27 cellular contexts compared by ENCODE assay signal in the genomic region with DNA sequence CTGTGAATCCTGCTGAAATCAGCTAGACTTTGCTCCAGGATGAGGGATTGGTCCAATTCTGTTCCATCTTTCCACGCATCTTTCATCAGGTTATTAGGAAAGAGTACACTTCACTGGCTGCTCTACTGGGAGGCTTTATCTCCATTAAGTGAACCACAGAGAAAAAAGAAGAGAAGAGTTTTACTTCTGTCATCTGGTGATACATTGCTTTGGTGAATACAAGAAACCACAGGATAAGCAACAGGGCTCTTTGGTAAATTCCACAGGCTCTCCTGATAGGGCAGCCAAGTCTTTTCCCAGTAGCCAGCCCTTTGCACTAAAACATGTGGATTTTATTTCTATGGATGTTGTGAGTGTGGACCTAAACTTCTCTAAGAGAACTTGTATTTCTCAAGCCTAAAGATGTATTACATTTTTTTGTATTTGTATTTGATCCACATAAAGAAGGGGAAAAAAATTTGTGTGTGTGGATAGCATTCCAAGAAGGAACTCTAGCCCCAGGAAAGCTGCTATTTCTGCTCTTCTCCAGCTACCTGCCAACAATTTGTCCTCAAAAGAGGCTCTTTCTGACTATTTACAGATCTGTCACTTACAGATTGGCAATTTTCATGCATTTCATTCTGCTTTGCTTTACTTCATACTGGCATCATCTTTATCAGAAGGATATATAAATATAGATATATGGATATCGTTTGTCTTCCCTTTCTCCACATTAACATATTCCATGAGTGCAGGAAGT.
DNase-seq lines count a peak whose midpoint lies in the region; ATAC-seq, FAIRE-seq and TF ChIP-seq lines count a peak whose summit lies in the region.
"Had no signal": no experiment of that assay in that cellular context is flagged by ENCODE, and none has a peak within 500 bp of the region (broad histone marks: within the 10 kb centered on the region; RNA-seq: fewer than 3 reads in every experiment).

No MANE protein-coding gene starts in this region.

- SMC1A ChIA-PET in GM12878 (lab: Charles Lee; ENCODE audit: uncharacterized antibody, unreplicated experiment): interaction anchor here (1.2 kb wide), 1 partner anchor 30 kb away, joined by 3 read pairs; no protein-coding TSS in a partner anchor

- H3K4me3 ChIP-seq in AG10803 (ENCODE audit: low read length) (no peak overlapping the region), IMR-90 (ENCODE audit: insufficient read depth, low read depth, low read length) (no peak overlapping the region), GM12878 (no peak overlapping the region)
- H3K4me3 ChIP-seq: sigmoid colon, thyroid gland had no signal

- no peak for TF ChIP-seq POLR2A in IMR-90 (IDR thresholded peaks at IDR 0.05; ENCODE audit: low read depth, low read length)
- TF ChIP-seq POLR2A in GM12878 (IDR thresholded peaks at IDR 0.05; ENCODE audit: low read depth, low read length): no peak

- H2BK20ac ChIP-seq in IMR-90 (ENCODE audit: low read depth, low read length): no peak overlapping the region

- CTCF ChIA-PET in IMR-90 (lab: Yijun Ruan, JAX): interaction anchor here (0.8 kb wide), 1 partner anchor 232 kb away, joined by 3 read pairs; no protein-coding TSS in a partner anchor
- CTCF ChIA-PET in GM12878 (lab: Yijun Ruan, JAX): interaction anchor here (2.8 kb wide), 1 partner anchor 40 kb away, joined by 10 read pairs; no protein-coding TSS in a partner anchor

- POLR2A ChIA-PET in IMR-90 (lab: Charles Lee; ENCODE audit: unreplicated experiment): no interaction called here
- POLR2A ChIA-PET in GM12878 (lab: Charles Lee): no interaction called here

- TF ChIP-seq RAD21 in IMR-90 (IDR thresholded peaks at IDR 0.05; ENCODE audit: low read length) (no peak), GM12878 (IDR thresholded peaks at IDR 0.05; ENCODE audit: insufficient read depth, low read depth, low read length) (no peak)

- DNase-seq in AG10803 (ENCODE audit: low read depth) (peak; percentile 96), IMR-90 (peak; percentile 68), GM12878 (ENCODE audit: low read depth, low spot score) (no peak), kidney glomerular epithelial cell (lab: John Stamatoyannopoulos, UW) (peak; percentile 8), NCI-H82 treated with DMSO at 0.1 percent for 48 hours (lab: John Stamatoyannopoulos, UW; ENCODE audit: unreplicated experiment) (no peak)
- DNase-seq: activated CD4-positive, alpha-beta T cell treated with anti-CD3 and anti-CD28 coated beads, Interleukin-2, amount 50 U/mL, for 4 hours; activated T-cell treated with anti-CD3 and anti-CD28 coated beads for 4 hours; AML-193; DND-41; effector memory CD8-positive, alpha-beta T cell; foreskin keratinocyte; hypothalamus; Karpas-422; naive thymus-derived CD4-positive, alpha-beta T cell; NCI-H1105; NCI-H2107; NCI-H526; SIG-M5; sigmoid colon; stimulated activated naive CD4-positive, alpha-beta T cell; thyroid gland; WERI-Rb-1 had no signal

- no peak overlapping the region for H4K91ac ChIP-seq in IMR-90 (ENCODE audit: insufficient read depth, low read depth, low read length)

- no peak for TF ChIP-seq EP300 in GM12878 (IDR thresholded peaks at IDR 0.05; ENCODE audit: borderline replicate concordance in 1 of 2, control insufficient read depth in 1 of 2, low read depth in 2 of 2, low read length in 2 of 2)

- H3K4ac ChIP-seq in IMR-90 (ENCODE audit: low read depth, low read length): no peak overlapping the region

- H3K36me3 ChIP-seq in IMR-90 (ENCODE audit: control insufficient read depth, insufficient read depth, low read length): no peaks in the 10 kb centered on the region
- no peaks in the 10 kb centered on the region for H3K36me3 ChIP-seq in GM12878 (ENCODE audit: control insufficient read depth in 2 of 2, insufficient read depth in 2 of 2, low read length in 1 of 2)
- H3K36me3 ChIP-seq: sigmoid colon, thyroid gland, WERI-Rb-1 had no signal

- H2BK5ac ChIP-seq in IMR-90 (ENCODE audit: low read depth, low read length, poor library complexity, severe bottlenecking): no peak overlapping the region

- no peak overlapping the region for H2BK120ac ChIP-seq in IMR-90 (ENCODE audit: low read depth, low read length)

- BruUV-seq in IMR-90 (replicated peaks; lab: Mats Ljungman, UMichigan): no TSS peak
- no TSS peak for BruUV-seq in GM12878 (replicated peaks; lab: Mats Ljungman, UMichigan)

- no peak overlapping the region for H2AK9ac ChIP-seq in IMR-90 (replicated peaks; ENCODE audit: low read depth, low read length, poor library complexity)

- H4K5ac ChIP-seq in IMR-90 (ENCODE audit: low read depth, low read length): no peak overlapping the region

- TF ChIP-seq CTCF in AG10803 (conservative IDR thresholded peaks at IDR 0.05; ENCODE audit: low read length) (no peak), IMR-90 (conservative IDR thresholded peaks at IDR 0.05; ENCODE audit: low read depth, low read length) (no peak), GM12878 (IDR thresholded peaks at IDR 0.05 in 2 of 3, conservative IDR thresholded peaks at IDR 0.05 in 1 of 3; ENCODE audit: control insufficient read depth in 2 of 3, extremely low read depth in 1 of 3, insufficient read depth in 1 of 3, low read depth in 3 of 3, low read length in 3 of 3) (no peak)

- H3K4me1 ChIP-seq in IMR-90 (ENCODE audit: control insufficient read depth, insufficient read depth, low read length): no peaks in the 10 kb centered on the region
- H3K4me1 ChIP-seq in GM12878 (ENCODE audit: control insufficient read depth, insufficient read depth, low read length): no peaks in the 10 kb centered on the region; the same call in 1 of the 2 replicates

- no peak overlapping the region; the same call in 1 of the 2 replicates for H3K56ac ChIP-seq in IMR-90 (ENCODE audit: extremely low read depth, insufficient read depth, low read length)

- dilution Hi-C loops in IMR-90 (cut with HindIII; ENCODE audit: low sequenced_read_pairs, unreplicated experiment): no loop called here

- H3K79me1 ChIP-seq in IMR-90 (ENCODE audit: low read depth in 1 of 2, low read length in 2 of 2): no peaks in the 10 kb centered on the region

- no peak overlapping the region for H4K8ac ChIP-seq in IMR-90 (ENCODE audit: low read depth in 2 of 2, low read length in 2 of 2)

- intact Hi-C loops in IMR-90 (cut with micrococcal nuclease) (no loop called here), GM12878 (cut with micrococcal nuclease; ENCODE audit: unreplicated experiment) (no loop called here)

- no peak overlapping the region for H3K9ac ChIP-seq in IMR-90 (ENCODE audit: low read depth, low read length)
- H3K9ac ChIP-seq in GM12878 (ENCODE audit: control insufficient read depth, insufficient read depth, low read length): no peak overlapping the region; the same call in 1 of the 2 replicates

- H2AFZ ChIP-seq in IMR-90 (replicated peaks; ENCODE audit: low read length, poor library complexity) (no peak overlapping the region), GM12878 (ENCODE audit: control insufficient read depth, low read depth, low read length) (no peak overlapping the region)

- H2BK15ac ChIP-seq in IMR-90 (ENCODE audit: low read depth, low read length): no peak overlapping the region

- in situ Hi-C loops in IMR-90 (cut with MboI; ENCODE audit: low sequenced_read_pairs): no loop called here
- in situ Hi-C loops in GM12878 (cut with MboI): no loop called here

- H3K79me2 ChIP-seq in GM12878 (ENCODE audit: control insufficient read depth, insufficient read depth, low read length): no peaks in the 10 kb centered on the region

- no peaks in the 10 kb centered on the region for H3K27me3 ChIP-seq in IMR-90 (ENCODE audit: control insufficient read depth, insufficient read depth, low read length)
- no peaks in the 10 kb centered on the region for H3K27me3 ChIP-seq in GM12878 (replicated peaks in 1 of 2; ENCODE audit: control insufficient read depth in 2 of 2, insufficient read depth in 2 of 2, low read length in 1 of 2)
- H3K27me3 ChIP-seq: foreskin keratinocyte, sigmoid colon, thyroid gland had no signal

- WGBS in IMR-90 (ENCODE audit: extremely low coverage in 2 of 2, insufficient read length in 1 of 2), 2 experiments: no CpG with 5 or more reads among the region's 2 CpGs
- 11% methylated on average over 2 of the region's 2 CpGs for WGBS in GM12878 (ENCODE audit: insufficient coverage, insufficient replicate concordance, low lambda C conversion rate, missing lambda C conversion rate)

- no peak; the same call in 1 of the 2 replicates for ATAC-seq in IMR-90 (ENCODE audit: low read depth)
- no peak for ATAC-seq in GM12878
- no peak for ATAC-seq in GM18870 (IDR thresholded peaks at IDR 0.05; ENCODE audit: unreplicated experiment)
- ATAC-seq in HG03135 (IDR thresholded peaks at IDR 0.05; ENCODE audit: unreplicated experiment): no peak
- ATAC-seq in HG02588 (IDR thresholded peaks at IDR 0.05; ENCODE audit: unreplicated experiment): no peak
- ATAC-seq: effector memory CD8-positive, alpha-beta T cell; foreskin keratinocyte; HCT116; naive thymus-derived CD4-positive, alpha-beta T cell had no signal

- H3K23ac ChIP-seq in IMR-90 (ENCODE audit: low read depth, low read length): no peak overlapping the region

- RAD21 ChIA-PET in GM12878 (lab: Charles Lee; ENCODE audit: unreplicated experiment): no interaction called here

- H3K27ac ChIP-seq in IMR-90 (ENCODE audit: insufficient read depth, low read length): no peak overlapping the region
- H3K27ac ChIP-seq in GM12878 (ENCODE audit: control insufficient read depth, insufficient read depth): peak overlapping the region; percentile 55
- H3K27ac ChIP-seq: foreskin keratinocyte, sigmoid colon, thyroid gland, WERI-Rb-1 had no signal

- H2AK5ac ChIP-seq in IMR-90 (ENCODE audit: low read depth, low read length): no peak overlapping the region

- H3K4me2 ChIP-seq in IMR-90 (ENCODE audit: low read depth, low read length) (no peak overlapping the region), GM12878 (ENCODE audit: control insufficient read depth, insufficient read depth) (no peak overlapping the region)

- H3K9me3 ChIP-seq in IMR-90 (ENCODE audit: control insufficient read depth, insufficient read depth, low read length) (peaks cover 6% of the 10 kb centered on the region), GM12878 (replicated peaks; ENCODE audit: control insufficient read depth, insufficient read depth, low read length) (peaks cover 2% of the 10 kb centered on the region; the same call in 1 of the 3 replicates)
- H3K9me3 ChIP-seq: sigmoid colon, thyroid gland had no signal

- H4K20me1 ChIP-seq in IMR-90 (ENCODE audit: insufficient read depth, low read length) (no peaks in the 10 kb centered on the region), GM12878 (ENCODE audit: control insufficient read depth, insufficient read depth) (no peaks in the 10 kb centered on the region)

- H3K18ac ChIP-seq in IMR-90 (ENCODE audit: low read depth, low read length): no peak overlapping the region

- H3K9me1 ChIP-seq in IMR-90 (ENCODE audit: insufficient read depth, low read length): no peaks in the 10 kb centered on the region

- no peak overlapping the region for H3K14ac ChIP-seq in IMR-90 (replicated peaks; ENCODE audit: low read depth, low read length)

- FAIRE-seq in GM12878 (lab: Jason Lieb, UNC): no peak
- FAIRE-seq: GM19239 had no signal

TF ChIP-seq in IMR-90, 13 proteins besides CTCF, POLR2A, EP300 and RAD21:
- TF ChIP-seq FOS (IDR thresholded peaks at IDR 0.05; ENCODE audit: low read depth, low read length): no peak

TF ChIP-seq in GM12878, 131 proteins besides CTCF, POLR2A, EP300 and RAD21 (continues in another document):
- TF ChIP-seq CREB1 (IDR thresholded peaks at IDR 0.05; ENCODE audit: low read depth) (no peak), ASH2L (IDR thresholded peaks at IDR 0.05; ENCODE audit: borderline replicate concordance, low read depth) (no peak)

Comparison
In these comparisons a context has a peak if more than half of its experiments do, and no peak if none do; other contexts are left out.
1. DNase-seq: peak in AG10803 (single experiment), IMR-90 (single experiment) and kidney glomerular epithelial cell (single experiment); none in GM12878 (single experiment) and NCI-H82 treated with DMSO at 0.1 percent for 48 hours (single experiment).